11 cellular contexts compared by ENCODE assay signal in genomic region chr9:130028493-130029222, GRCh38. TPM values are rescaled to one million over a fixed set of nuclear protein-coding genes. Genes with fewer than 3 reads are reported as not detected.
DNase-seq lines count a peak whose midpoint lies in the region; ATAC-seq and TF ChIP-seq lines count a peak whose summit lies in the region.
"Had no signal": no experiment of that assay in that cellular context is flagged by ENCODE, and none has a peak within 500 bp of the region (broad histone marks: within the 10 kb centered on the region; RNA-seq: fewer than 3 reads in every experiment).

No MANE protein-coding gene starts in this region.

- ATAC-seq in naive thymus-derived CD8-positive, alpha-beta T cell, result no peak
- ATAC-seq in upper lobe of left lung (ENCODE audit: low FRiP score in 2 of 2), result no peak

- no peaks in the 10 kb centered on the region for H3K27me3 Mint-ChIP-seq in CD4-positive, alpha-beta memory T cell
- no peaks in the 10 kb centered on the region for H3K27me3 Mint-ChIP-seq in naive thymus-derived CD8-positive, alpha-beta T cell

- no peaks in the 10 kb centered on the region for H3K9me3 ChIP-seq in CD4-positive, alpha-beta memory T cell (ENCODE audit: control insufficient read depth in 1 of 2, low read length in 2 of 2)
- H3K9me3 ChIP-seq in colonic mucosa (no peaks in the 10 kb centered on the region), upper lobe of left lung (no peaks in the 10 kb centered on the region)
- H3K9me3 ChIP-seq: pancreas, stomach had no signal

- no peaks in the 10 kb centered on the region for H3K36me3 ChIP-seq in CD4-positive, alpha-beta memory T cell (ENCODE audit: insufficient read depth, low read length)
- H3K36me3 ChIP-seq in colonic mucosa (no peaks in the 10 kb centered on the region), upper lobe of left lung (no peaks in the 10 kb centered on the region)
- H3K36me3 ChIP-seq: heart left ventricle, pancreas, stomach had no signal

- no peak overlapping the region for H3K4me3 ChIP-seq in CD4-positive, alpha-beta memory T cell (ENCODE audit: low read length in 2 of 2)
- H3K4me3 ChIP-seq in colonic mucosa (no peak overlapping the region), upper lobe of left lung (no peak overlapping the region)
- H3K4me3 ChIP-seq: heart left ventricle, pancreas, stomach had no signal

- no peak for TF ChIP-seq POLR2A in upper lobe of left lung (IDR thresholded peaks at IDR 0.05)

- CTCF ChIA-PET in CD4-positive, alpha-beta memory T cell (lab: Charles Lee; ENCODE audit: partially characterized antibody), result interaction anchor here (0.6 to 1.2 kb wide), 4 partner anchors 10 to 186 kb away, joined by 3 to 8 read pairs (median 3); no protein-coding TSS in a partner anchor

- no peaks in the 10 kb centered on the region for H3K27me3 ChIP-seq in CD4-positive, alpha-beta memory T cell (ENCODE audit: insufficient read depth, low read length)
- H3K27me3 ChIP-seq in colonic mucosa (no peaks in the 10 kb centered on the region), upper lobe of left lung (no peaks in the 10 kb centered on the region)
- H3K27me3 ChIP-seq: heart left ventricle, pancreas, stomach had no signal

- peaks cover 25 to 51% of the 10 kb centered on the region in 2 donors for H3K36me3 Mint-ChIP-seq in CD4-positive, alpha-beta memory T cell
- peaks cover 0 to 15% (median 10%) of the 10 kb centered on the region in 3 donors for H3K36me3 Mint-ChIP-seq in naive thymus-derived CD8-positive, alpha-beta T cell

- POLR2A ChIA-PET in CD4-positive, alpha-beta memory T cell (lab: Charles Lee; ENCODE audit: partially characterized antibody), result interaction anchor here (0.6 to 7.4 kb wide), 13 partner anchors 10 to 144 kb away, joined by 3 to 83 read pairs (median 4); partner anchors contain the start of genes FNBP1 and GPR107
- POLR2A ChIA-PET in naive thymus-derived CD8-positive, alpha-beta T cell (lab: Charles Lee), result interaction anchor here (0.6 to 4.1 kb wide), 7 partner anchors 11 to 532 kb away, joined by 3 to 32 read pairs (median 6); partner anchors contain the start of gene FNBP1

- H3K4me1 ChIP-seq in CD4-positive, alpha-beta memory T cell (ENCODE audit: insufficient read depth, low read length), result peaks cover 97% of the 10 kb centered on the region
- H3K4me1 ChIP-seq in colonic mucosa (peaks cover 15% of the 10 kb centered on the region), upper lobe of left lung (peaks cover 18 to 57% (median 43%) of the 10 kb centered on the region in 4 donors)

- WGBS in upper lobe of left lung, 2 donors, result 56 to 58% methylated on average over 6 of the region's 6 CpGs

- H3K9me3 Mint-ChIP-seq in CD4-positive, alpha-beta memory T cell, result peaks cover 0 to 4% (median 0%) of the 10 kb centered on the region in 8 donors
- peaks cover 0 to 2% (median 0%) of the 10 kb centered on the region in 9 donors for H3K9me3 Mint-ChIP-seq in naive thymus-derived CD8-positive, alpha-beta T cell

- no peak for TF ChIP-seq EP300 in upper lobe of left lung (IDR thresholded peaks at IDR 0.05)

- peak overlapping the region in 7 of 8 donors; percentile 68 to 79 (median 73) for H3K4me3 Mint-ChIP-seq in CD4-positive, alpha-beta memory T cell
- peak overlapping the region; percentile 50 to 83 (median 70) for H3K4me3 Mint-ChIP-seq in naive thymus-derived CD8-positive, alpha-beta T cell

- DNase-seq in CD4-positive, alpha-beta memory T cell, result no peak
- DNase-seq in HuH-7 (ENCODE audit: low spot score), result peak; percentile 51
- DNase-seq in colonic mucosa, result no peak
- no peak for DNase-seq in naive thymus-derived CD8-positive, alpha-beta T cell
- DNase-seq in NK-92 (lab: John Stamatoyannopoulos, UW; ENCODE audit: unreplicated experiment), result no peak
- no peak for DNase-seq in effector CD4-positive, alpha-beta T cell
- no peak for DNase-seq in upper lobe of left lung
- DNase-seq: heart left ventricle, NCI-H2171, pancreas, stomach had no signal

- peak overlapping the region in 1 of 2 donors; percentile 34 for H3K9ac ChIP-seq in colonic mucosa (ENCODE audit: low read depth in 2 of 2, low read length in 2 of 2)

- intact Hi-C loops in CD4-positive, alpha-beta memory T cell (cut with micrococcal nuclease), result no loop called here
- intact Hi-C loops in colonic mucosa (cut with DNase I), result no loop called here

- TF ChIP-seq CTCF in colonic mucosa (IDR thresholded peaks at IDR 0.05), result no peak
- no peak for TF ChIP-seq CTCF in upper lobe of left lung (IDR thresholded peaks at IDR 0.05)

- H3K27ac Mint-ChIP-seq in CD4-positive, alpha-beta memory T cell, result peak overlapping the region; percentile 70 to 99 (median 91)
- H3K27ac Mint-ChIP-seq in naive thymus-derived CD8-positive, alpha-beta T cell, result peak overlapping the region; percentile 74 to 93 (median 86)

- H3K27ac ChIP-seq in CD4-positive, alpha-beta memory T cell (ENCODE audit: low read depth, low read length), result peak overlapping the region; percentile 77
- peak overlapping the region; percentile 18 for H3K27ac ChIP-seq in colonic mucosa
- no peak overlapping the region for H3K27ac ChIP-seq in upper lobe of left lung
- H3K27ac ChIP-seq: pancreas had no signal

- peaks cover 73 to 99% (median 87%) of the 10 kb centered on the region in 4 donors for H3K4me1 Mint-ChIP-seq in CD4-positive, alpha-beta memory T cell
- peaks cover 44 to 100% (median 96%) of the 10 kb centered on the region in 4 donors for H3K4me1 Mint-ChIP-seq in naive thymus-derived CD8-positive, alpha-beta T cell

RNA-seq across cellular contexts. Expression of gene FNBP1, which starts 14.3 kb away (rescaled TPM):
- total RNA-seq in CD4-positive, alpha-beta memory T cell, result 100 to 1,000 TPM; 197 to 202 TPM
- polyA plus RNA-seq in CD4-positive, alpha-beta memory T cell, result 100 to 1,000 TPM; 143 to 165 TPM
- total RNA-seq in colonic mucosa (10 to 100 TPM; 24.7 to 55.5 TPM), upper lobe of left lung (10 to 100 TPM; 34.8 to 85.4 (median 51.6) TPM)
- 100 to 1,000 TPM; 156 to 164 TPM for total RNA-seq in naive thymus-derived CD8-positive, alpha-beta T cell
- polyA plus RNA-seq in naive thymus-derived CD8-positive, alpha-beta T cell, result 100 to 1,000 TPM; 130 to 143 (median 136) TPM

RNA-seq across cellular contexts. Expression of gene GPR107, which starts 25.0 kb away (rescaled TPM):
- 10 to 100 TPM; 23.8 to 24.4 TPM for total RNA-seq in CD4-positive, alpha-beta memory T cell
- 1 to 10 TPM; 2.2 to 3.3 TPM for polyA plus RNA-seq in CD4-positive, alpha-beta memory T cell
- 10 to 100 TPM; 42.2 to 51.2 TPM for total RNA-seq in colonic mucosa
- total RNA-seq in naive thymus-derived CD8-positive, alpha-beta T cell, result 10 to 100 TPM; 21.9 to 25.3 TPM
- 1 to 10 TPM; 1.4 to 3.2 (median 2.2) TPM for polyA plus RNA-seq in naive thymus-derived CD8-positive, alpha-beta T cell
- 10 to 100 TPM; 26.5 to 44.4 (median 35.3) TPM for total RNA-seq in upper lobe of left lung

Comparison
In these comparisons a context has a peak if more than half of its experiments do, and no peak if none do; other contexts are left out.
1. H3K27ac ChIP-seq: peak in CD4-positive, alpha-beta memory T cell (single experiment) and colonic mucosa (single experiment); none in upper lobe of left lung (0 of 4).